In the genomic region with DNA sequence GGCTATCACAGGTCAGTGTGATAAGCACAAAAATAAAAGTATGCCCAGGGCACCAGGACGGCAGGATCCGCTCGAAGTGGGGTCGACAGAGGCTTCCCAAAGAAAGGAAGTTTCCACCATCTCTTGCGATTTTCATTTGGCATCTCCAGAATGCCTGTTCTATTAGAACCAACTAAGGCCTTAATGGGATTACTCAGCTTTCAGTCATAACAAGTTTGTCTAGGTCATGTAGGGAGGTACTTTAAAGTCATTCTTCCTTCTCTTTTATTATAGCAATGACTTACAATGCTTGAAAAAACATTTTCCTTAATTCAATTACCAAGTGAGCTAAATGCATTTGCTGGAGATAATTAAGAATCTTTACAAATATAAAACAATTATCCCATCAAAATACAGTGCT, we compare ENCODE assay signal across 16 cellular contexts.
DNase-seq lines count a peak whose midpoint lies in the region; ATAC-seq and TF ChIP-seq lines count a peak whose summit lies in the region.
"Had no signal": no experiment of that assay in that cellular context is flagged by ENCODE, and none has a peak within 500 bp of the region (broad histone marks: within the 10 kb centered on the region; RNA-seq: fewer than 3 reads in every experiment).

No MANE protein-coding gene starts in this region.

- peaks cover 37% of the 10 kb centered on the region for H3K4me1 Mint-ChIP-seq in type B pancreatic cell (ENCODE audit: unreplicated experiment)
- H3K4me1 Mint-ChIP-seq: activated naive CD8-positive, alpha-beta T cell treated with anti-CD3 and anti-CD28 coated beads, Interleukin-2, amount 50 U/mL, for 24 hours; natural killer cell had no signal

- H3F3A ChIP-seq in SK-N-SH (replicated peaks; ENCODE audit: insufficient read depth) = no peaks in the 10 kb centered on the region

- CTCF ChIA-PET in SK-N-SH (lab: Yijun Ruan, JAX) = no interaction called here

- H3K27ac ChIP-seq in SK-N-SH (ENCODE audit: low read depth in 2 of 2, low read length in 1 of 2) (no peak overlapping the region; a peak in 1 of 4 replicates), body of pancreas (peak overlapping the region in 3 of 4 donors; percentile 88 to 95 (median 91))
- H3K27ac ChIP-seq: BLaER1, thyroid gland had no signal

- H3K4me3 Mint-ChIP-seq in type B pancreatic cell = no peak overlapping the region
- H3K4me3 Mint-ChIP-seq: activated naive CD8-positive, alpha-beta T cell treated with anti-CD3 and anti-CD28 coated beads, Interleukin-2, amount 50 U/mL, for 24 hours; natural killer cell had no signal

- ATAC-seq in SK-N-SH treated with all-trans-retinoic acid at 6 μM for 48 hours (no peak), body of pancreas (no peak), left lobe of liver (no peak)
- ATAC-seq: activated naive CD8-positive, alpha-beta T cell treated with anti-CD3 and anti-CD28 coated beads, Interleukin-2, amount 50 U/mL, for 24 hours; natural killer cell had no signal

- no peaks in the 10 kb centered on the region for H3K9me2 ChIP-seq in SK-N-SH

- H3K9ac ChIP-seq in SK-N-SH = no peak overlapping the region
- H3K9ac ChIP-seq: BLaER1 had no signal

- no peak overlapping the region for H3K4me3 ChIP-seq in SK-N-SH (ENCODE audit: low read depth in 2 of 2, low read length in 1 of 2)
- no peak overlapping the region for H3K4me3 ChIP-seq in body of pancreas
- H3K4me3 ChIP-seq: BLaER1, thyroid gland had no signal

- H3K4me2 ChIP-seq in SK-N-SH = no peak overlapping the region
- H3K4me2 ChIP-seq: BLaER1 had no signal

- H3K9me3 Mint-ChIP-seq in type B pancreatic cell = no peaks in the 10 kb centered on the region
- H3K9me3 Mint-ChIP-seq: natural killer cell had no signal

- H3K36me3 Mint-ChIP-seq in type B pancreatic cell = no peaks in the 10 kb centered on the region
- H3K36me3 Mint-ChIP-seq: natural killer cell had no signal

- WGBS in SK-N-SH (ENCODE audit: low lambda C conversion rate) = 38% methylated on average over 5 of the region's 5 CpGs
- 44 to 65% methylated on average over 5 of the region's 5 CpGs for WGBS in body of pancreas, 2 donors

- no peaks in the 10 kb centered on the region for H3K36me3 ChIP-seq in SK-N-SH (replicated peaks in 1 of 2; ENCODE audit: control insufficient read depth in 1 of 2, insufficient read depth in 2 of 2, low read length in 1 of 2)
- H3K36me3 ChIP-seq in body of pancreas (replicated peaks in 1 of 2; ENCODE audit: insufficient read depth in 1 of 2, low read depth in 2 of 2) = no peaks in the 10 kb centered on the region
- H3K36me3 ChIP-seq: BLaER1, thyroid gland had no signal

- no peak for TF ChIP-seq RAD21 in SK-N-SH (IDR thresholded peaks at IDR 0.05; ENCODE audit: low read length)

- intact Hi-C loops in body of pancreas (cut with DNase I) = no loop called here

- TF ChIP-seq EP300 in SK-N-SH (IDR thresholded peaks at IDR 0.05; ENCODE audit: borderline replicate concordance in 1 of 2, low read depth in 1 of 2, low read length in 1 of 2) = no peak

- POLR2A ChIA-PET in SK-N-SH (lab: Yijun Ruan, JAX) = no interaction called here

- H3K27me3 Mint-ChIP-seq in type B pancreatic cell = peaks cover 7% of the 10 kb centered on the region

- H3K9me3 ChIP-seq in SK-N-SH (no peaks in the 10 kb centered on the region), body of pancreas (no peaks in the 10 kb centered on the region)
- H3K9me3 ChIP-seq: thyroid gland had no signal

- no peak for TF ChIP-seq POLR2A in body of pancreas (IDR thresholded peaks at IDR 0.05)

- no peaks in the 10 kb centered on the region for H3K79me2 ChIP-seq in SK-N-SH (ENCODE audit: insufficient read depth)

- no peak overlapping the region for H2AFZ ChIP-seq in SK-N-SH (ENCODE audit: low read depth)

- no peaks in the 10 kb centered on the region for H3K27me3 ChIP-seq in SK-N-SH (ENCODE audit: insufficient read depth)
- no peaks in the 10 kb centered on the region for H3K27me3 ChIP-seq in body of pancreas
- H3K27me3 ChIP-seq: BLaER1, thyroid gland had no signal

- H3K4me1 ChIP-seq in SK-N-SH (ENCODE audit: control insufficient read depth in 1 of 2, insufficient read depth in 2 of 2, low read depth in 1 of 2, low read length in 1 of 2) = peaks cover 0 to 27% of the 10 kb centered on the region in 2 experiments; a peak in 1 of 4 replicates
- H3K4me1 ChIP-seq in body of pancreas = peaks cover 50% of the 10 kb centered on the region
- H3K4me1 ChIP-seq: BLaER1 had no signal

- no peak for TF ChIP-seq CTCF in SK-N-SH (IDR thresholded peaks at IDR 0.05)
- TF ChIP-seq CTCF in body of pancreas (IDR thresholded peaks at IDR 0.05) = no peak
- TF ChIP-seq CTCF in type B pancreatic cell (conservative IDR thresholded peaks at IDR 0.05) = no peak

- no peaks in the 10 kb centered on the region for H4K20me1 ChIP-seq in SK-N-SH (ENCODE audit: insufficient read depth)
- H4K20me1 ChIP-seq: BLaER1 had no signal

- peak overlapping the region; percentile 32 for H3K27ac Mint-ChIP-seq in type B pancreatic cell
- H3K27ac Mint-ChIP-seq: activated naive CD8-positive, alpha-beta T cell treated with anti-CD3 and anti-CD28 coated beads, Interleukin-2, amount 50 U/mL, for 24 hours; natural killer cell had no signal

- DNase-seq in SK-N-SH = no peak
- DNase-seq in body of pancreas = no peak
- peak; percentile 21 for DNase-seq in left lobe of liver (ENCODE audit: low spot score)
- DNase-seq in type B pancreatic cell (ENCODE audit: extremely low spot score, unreplicated experiment) = peak; percentile 37
- DNase-seq in effector CD4-positive, alpha-beta T cell = no peak
- no peak for DNase-seq in NCI-H774 (lab: John Stamatoyannopoulos, UW)
- no peak for DNase-seq in NAMALWA (ENCODE audit: low spot score)
- DNase-seq: activated naive CD8-positive, alpha-beta T cell treated with anti-CD3 and anti-CD28 coated beads, Interleukin-2, amount 50 U/mL, for 24 hours; DMS153; mesenchymal stem cell; Right ventricle myocardium superior; T-helper 2 cell; thyroid gland had no signal

TF ChIP-seq in SK-N-SH treated with all-trans-retinoic acid at 6 μM for 48 hours, 23 proteins besides CTCF, POLR2A, EP300 and RAD21:
- TF ChIP-seq, protein P1, sequence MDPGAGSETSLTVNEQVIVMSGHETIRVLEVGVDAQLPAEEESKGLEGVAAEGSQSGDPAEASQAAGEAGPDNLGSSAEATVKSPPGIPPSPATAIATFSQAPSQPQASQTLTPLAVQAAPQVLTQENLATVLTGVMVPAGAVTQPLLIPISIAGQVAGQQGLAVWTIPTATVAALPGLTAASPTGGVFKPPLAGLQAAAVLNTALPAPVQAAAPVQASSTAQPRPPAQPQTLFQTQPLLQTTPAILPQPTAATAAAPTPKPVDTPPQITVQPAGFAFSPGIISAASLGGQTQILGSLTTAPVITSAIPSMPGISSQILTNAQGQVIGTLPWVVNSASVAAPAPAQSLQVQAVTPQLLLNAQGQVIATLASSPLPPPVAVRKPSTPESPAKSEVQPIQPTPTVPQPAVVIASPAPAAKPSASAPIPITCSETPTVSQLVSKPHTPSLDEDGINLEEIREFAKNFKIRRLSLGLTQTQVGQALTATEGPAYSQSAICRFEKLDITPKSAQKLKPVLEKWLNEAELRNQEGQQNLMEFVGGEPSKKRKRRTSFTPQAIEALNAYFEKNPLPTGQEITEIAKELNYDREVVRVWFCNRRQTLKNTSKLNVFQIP (CRISPR knock-in tag; IDR thresholded peaks at IDR 0.05; ENCODE audit: borderline replicate concordance, low read depth) = no peak
- peak; percentile 59; the same call in 1 of the 2 replicates for TF ChIP-seq ISL1 (CRISPR knock-in tag; IDR thresholded peaks at IDR 0.05)

TF ChIP-seq in SK-N-SH, 30 proteins besides CTCF, POLR2A, EP300 and RAD21 (continues in another document):
- TF ChIP-seq, protein P2, sequence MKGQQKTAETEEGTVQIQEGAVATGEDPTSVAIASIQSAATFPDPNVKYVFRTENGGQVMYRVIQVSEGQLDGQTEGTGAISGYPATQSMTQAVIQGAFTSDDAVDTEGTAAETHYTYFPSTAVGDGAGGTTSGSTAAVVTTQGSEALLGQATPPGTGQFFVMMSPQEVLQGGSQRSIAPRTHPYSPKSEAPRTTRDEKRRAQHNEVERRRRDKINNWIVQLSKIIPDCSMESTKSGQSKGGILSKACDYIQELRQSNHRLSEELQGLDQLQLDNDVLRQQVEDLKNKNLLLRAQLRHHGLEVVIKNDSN (IDR thresholded peaks at IDR 0.05; ENCODE audit: borderline replicate concordance, low read depth) = no peak
- TF ChIP-seq, protein P3, sequence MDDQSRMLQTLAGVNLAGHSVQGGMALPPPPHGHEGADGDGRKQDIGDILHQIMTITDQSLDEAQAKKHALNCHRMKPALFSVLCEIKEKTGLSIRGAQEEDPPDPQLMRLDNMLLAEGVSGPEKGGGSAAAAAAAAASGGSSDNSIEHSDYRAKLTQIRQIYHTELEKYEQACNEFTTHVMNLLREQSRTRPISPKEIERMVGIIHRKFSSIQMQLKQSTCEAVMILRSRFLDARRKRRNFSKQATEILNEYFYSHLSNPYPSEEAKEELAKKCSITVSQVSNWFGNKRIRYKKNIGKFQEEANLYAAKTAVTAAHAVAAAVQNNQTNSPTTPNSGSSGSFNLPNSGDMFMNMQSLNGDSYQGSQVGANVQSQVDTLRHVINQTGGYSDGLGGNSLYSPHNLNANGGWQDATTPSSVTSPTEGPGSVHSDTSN (IDR thresholded peaks at IDR 0.05) = no peak
- no peak for TF ChIP-seq NRF1 (IDR thresholded peaks at IDR 0.05; ENCODE audit: low read depth, low read length)
- TF ChIP-seq, protein P4, sequence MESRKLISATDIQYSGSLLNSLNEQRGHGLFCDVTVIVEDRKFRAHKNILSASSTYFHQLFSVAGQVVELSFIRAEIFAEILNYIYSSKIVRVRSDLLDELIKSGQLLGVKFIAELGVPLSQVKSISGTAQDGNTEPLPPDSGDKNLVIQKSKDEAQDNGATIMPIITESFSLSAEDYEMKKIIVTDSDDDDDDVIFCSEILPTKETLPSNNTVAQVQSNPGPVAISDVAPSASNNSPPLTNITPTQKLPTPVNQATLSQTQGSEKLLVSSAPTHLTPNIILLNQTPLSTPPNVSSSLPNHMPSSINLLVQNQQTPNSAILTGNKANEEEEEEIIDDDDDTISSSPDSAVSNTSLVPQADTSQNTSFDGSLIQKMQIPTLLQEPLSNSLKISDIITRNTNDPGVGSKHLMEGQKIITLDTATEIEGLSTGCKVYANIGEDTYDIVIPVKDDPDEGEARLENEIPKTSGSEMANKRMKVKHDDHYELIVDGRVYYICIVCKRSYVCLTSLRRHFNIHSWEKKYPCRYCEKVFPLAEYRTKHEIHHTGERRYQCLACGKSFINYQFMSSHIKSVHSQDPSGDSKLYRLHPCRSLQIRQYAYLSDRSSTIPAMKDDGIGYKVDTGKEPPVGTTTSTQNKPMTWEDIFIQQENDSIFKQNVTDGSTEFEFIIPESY (IDR thresholded peaks at IDR 0.05; ENCODE audit: borderline replicate concordance, low read depth) = no peak
- TF ChIP-seq CHD2 (IDR thresholded peaks at IDR 0.05; ENCODE audit: low read length, partially characterized antibody) = no peak
- no peak for TF ChIP-seq GABPA (IDR thresholded peaks at IDR 0.05; ENCODE audit: low read depth)
- TF ChIP-seq, protein P5, sequence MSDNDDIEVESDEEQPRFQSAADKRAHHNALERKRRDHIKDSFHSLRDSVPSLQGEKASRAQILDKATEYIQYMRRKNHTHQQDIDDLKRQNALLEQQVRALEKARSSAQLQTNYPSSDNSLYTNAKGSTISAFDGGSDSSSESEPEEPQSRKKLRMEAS (IDR thresholded peaks at IDR 0.05; ENCODE audit: low read depth) = no peak

Comparison
In these comparisons a context has a peak if more than half of its experiments do, and no peak if none do; other contexts are left out.
1. DNase-seq: peak in left lobe of liver (single experiment) and type B pancreatic cell (single experiment); none in SK-N-SH (single experiment), body of pancreas (0 of 4), effector CD4-positive, alpha-beta T cell (single experiment), NCI-H774 (single experiment) and NAMALWA (single experiment).
2. H3K27ac ChIP-seq: peak in body of pancreas (3 of 4); none in SK-N-SH (0 of 2).